22 cellular contexts compared by ENCODE assay signal in the genomic region with DNA sequence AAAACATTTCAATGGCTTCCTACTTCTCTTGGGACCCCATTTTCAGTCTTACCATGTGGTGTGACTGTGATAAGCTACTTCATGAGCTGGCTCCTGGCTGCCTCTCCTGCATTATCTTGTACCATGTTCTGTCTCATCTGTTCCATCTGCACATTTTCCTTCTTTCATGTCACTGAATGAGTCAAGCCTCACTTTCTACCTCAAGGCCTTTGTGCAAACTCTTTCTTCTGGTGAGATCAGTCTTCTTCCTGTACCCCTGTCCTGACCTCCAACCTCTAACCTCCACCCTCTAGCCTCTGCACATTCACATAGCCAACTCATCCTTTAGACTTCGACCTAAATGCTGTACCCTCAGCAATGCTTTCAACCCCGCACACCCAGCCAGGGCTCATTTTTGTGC. TPM values are rescaled to one million over a fixed set of nuclear protein-coding genes. Genes with fewer than 3 reads are reported as not detected.
DNase-seq lines count a peak whose midpoint lies in the region; ATAC-seq and TF ChIP-seq lines count a peak whose summit lies in the region.
"Had no signal": no experiment of that assay in that cellular context is flagged by ENCODE, and none has a peak within 500 bp of the region (broad histone marks: within the 10 kb centered on the region; RNA-seq: fewer than 3 reads in every experiment).

No MANE protein-coding gene starts in this region.

- H3K27ac Mint-ChIP-seq in activated T-helper 2 cell treated with anti-CD3 and anti-CD28 coated beads, Interferon-gamma antibody, Interleukin-2, Interleukin-4, amounts not matched to agents 10 μg/mL and 5 μg/mL and 100 μg/mL, durations not matched to agents 14 hours and 24 hours and 36 hours: peak overlapping the region; percentile 51
- H3K27ac Mint-ChIP-seq in endodermal cell: no peak overlapping the region
- H3K27ac Mint-ChIP-seq: CD8-positive, alpha-beta T cell; IgD-negative memory B cell had no signal

- H3K4me1 Mint-ChIP-seq in activated T-cell treated with anti-CD3 and anti-CD28 coated beads, Interleukin-2, amount 50 U/mL, for 4 hours (ENCODE audit: low read depth): no peaks in the 10 kb centered on the region
- peaks cover 3% of the 10 kb centered on the region for H3K4me1 Mint-ChIP-seq in activated T-helper 2 cell treated with anti-CD3 and anti-CD28 coated beads, Interferon-gamma antibody, Interleukin-2, Interleukin-4, amounts not matched to agents 10 μg/mL and 5 μg/mL and 100 μg/mL, durations not matched to agents 14 hours and 24 hours and 36 hours (ENCODE audit: low read depth)
- H3K4me1 Mint-ChIP-seq in endodermal cell: peaks cover 13% of the 10 kb centered on the region
- H3K4me1 Mint-ChIP-seq: IgD-negative memory B cell had no signal

- WGBS in endodermal cell (ENCODE audit: insufficient coverage in 1 of 2, insufficient read length in 1 of 2), 2 experiments: 98 to 100% methylated on average over 1 to 2 of the region's 2 CpGs

- peak; percentile 21 to 34 for ATAC-seq in activated T-cell treated with anti-CD3 and anti-CD28 coated beads, Interleukin-2, amount 50 U/mL, for 4 hours
- ATAC-seq in HG02798 (IDR thresholded peaks at IDR 0.05; ENCODE audit: poor library complexity, unreplicated experiment) (peak; percentile 20), mucosa of descending colon (no peak), GM18909 (IDR thresholded peaks at IDR 0.05; ENCODE audit: poor library complexity, unreplicated experiment) (no peak)
- ATAC-seq: CD8-positive, alpha-beta T cell had no signal

- H3K9ac ChIP-seq in endodermal cell (ENCODE audit: extremely low read depth, low read length, poor library complexity, severe bottlenecking): no peak overlapping the region

- H3K36me3 Mint-ChIP-seq in activated T-cell treated with anti-CD3 and anti-CD28 coated beads, Interleukin-2, amount 50 U/mL, for 4 hours (ENCODE audit: insufficient read depth): no peaks in the 10 kb centered on the region
- H3K36me3 Mint-ChIP-seq in activated T-helper 2 cell treated with anti-CD3 and anti-CD28 coated beads, Interferon-gamma antibody, Interleukin-2, Interleukin-4, amounts not matched to agents 10 μg/mL and 5 μg/mL and 100 μg/mL, durations not matched to agents 14 hours and 24 hours and 36 hours (ENCODE audit: low read depth): no peaks in the 10 kb centered on the region
- no peaks in the 10 kb centered on the region for H3K36me3 Mint-ChIP-seq in endodermal cell (ENCODE audit: low read depth)
- H3K36me3 Mint-ChIP-seq: CD8-positive, alpha-beta T cell; IgD-negative memory B cell had no signal

- intact Hi-C loops in activated T-helper 2 cell treated with anti-CD3 and anti-CD28 coated beads, Interferon-gamma antibody, Interleukin-2, Interleukin-4, amounts not matched to agents 10 μg/mL and 5 μg/mL and 100 μg/mL, durations not matched to agents 14 hours and 24 hours and 36 hours (cut with micrococcal nuclease): no loop called here
- intact Hi-C loops in mucosa of descending colon (cut with DNase I, micrococcal nuclease): no loop called here

- H3K4me1 ChIP-seq in endodermal cell (ENCODE audit: control insufficient read depth, insufficient read depth, low read length): peaks cover 10% of the 10 kb centered on the region
- peaks cover 8% of the 10 kb centered on the region for H3K4me1 ChIP-seq in mucosa of descending colon (ENCODE audit: low read depth)
- H3K4me1 ChIP-seq: Caco-2 had no signal

- H3K9me3 ChIP-seq in endodermal cell (ENCODE audit: control insufficient read depth, low read length) (no peaks in the 10 kb centered on the region), mucosa of descending colon (no peaks in the 10 kb centered on the region)
- H3K9me3 ChIP-seq: Caco-2 had no signal

- no peak overlapping the region for H3K27ac ChIP-seq in endodermal cell (ENCODE audit: low read depth, low read length)
- H3K27ac ChIP-seq: HL-60 had no signal

- no peaks in the 10 kb centered on the region for H3K9me3 Mint-ChIP-seq in activated T-cell treated with anti-CD3 and anti-CD28 coated beads, Interleukin-2, amount 50 U/mL, for 4 hours
- no peaks in the 10 kb centered on the region for H3K9me3 Mint-ChIP-seq in activated T-helper 2 cell treated with anti-CD3 and anti-CD28 coated beads, Interferon-gamma antibody, Interleukin-2, Interleukin-4, amounts not matched to agents 10 μg/mL and 5 μg/mL and 100 μg/mL, durations not matched to agents 14 hours and 24 hours and 36 hours
- no peaks in the 10 kb centered on the region for H3K9me3 Mint-ChIP-seq in endodermal cell
- H3K9me3 Mint-ChIP-seq: CD8-positive, alpha-beta T cell had no signal

- TF ChIP-seq CTCF in endodermal cell (conservative IDR thresholded peaks at IDR 0.05) (no peak), mucosa of descending colon (IDR thresholded peaks at IDR 0.05) (no peak)

- peaks cover 10% of the 10 kb centered on the region for H3K27me3 Mint-ChIP-seq in activated T-cell treated with anti-CD3 and anti-CD28 coated beads, Interleukin-2, amount 50 U/mL, for 4 hours (ENCODE audit: low read depth)
- H3K27me3 Mint-ChIP-seq in activated T-helper 2 cell treated with anti-CD3 and anti-CD28 coated beads, Interferon-gamma antibody, Interleukin-2, Interleukin-4, amounts not matched to agents 10 μg/mL and 5 μg/mL and 100 μg/mL, durations not matched to agents 14 hours and 24 hours and 36 hours (ENCODE audit: low read depth): no peaks in the 10 kb centered on the region
- H3K27me3 Mint-ChIP-seq in endodermal cell (ENCODE audit: insufficient read depth): peaks cover 1% of the 10 kb centered on the region
- H3K27me3 Mint-ChIP-seq: IgD-negative memory B cell had no signal

- no peak for DNase-seq in activated T-cell treated with anti-CD3 and anti-CD28 coated beads, Interleukin-2, amount 50 U/mL, for 4 hours
- no peak for DNase-seq in activated T-cell treated with anti-CD3 and anti-CD28 coated beads for 4 hours
- DNase-seq in activated T-helper 2 cell treated with anti-CD3 and anti-CD28 coated beads, Interferon-gamma antibody, Interleukin-2, Interleukin-4, amounts not matched to agents 10 μg/mL and 5 μg/mL and 100 μg/mL, durations not matched to agents 14 hours and 24 hours and 36 hours (ENCODE audit: low spot score): no peak
- peak; percentile 16 for DNase-seq in endodermal cell
- DNase-seq in NCI-H2107 treated with DMSO at 0.1 percent for 48 hours (lab: John Stamatoyannopoulos, UW; ENCODE audit: unreplicated experiment): no peak
- DNase-seq in mucosa of descending colon: no peak
- DNase-seq: C1 segment of cervical spinal cord; Caco-2; CD8-positive, alpha-beta T cell; HCEC 1CT; NCI-H1092; NCI-H1417 treated with DMSO at 0.1 percent for 48 hours; NCI-H1694 treated with DMSO at 0.1 percent for 48 hours; NCI-H2081; NCI-H2171; NCI-H524; NCI-H748 treated with DMSO at 0.1 percent for 48 hours; SIG-M5 had no signal

- H3K27me3 ChIP-seq in endodermal cell (ENCODE audit: control insufficient read depth, insufficient read depth, low read length, poor library complexity, severe bottlenecking): no peaks in the 10 kb centered on the region

- no peak overlapping the region for H3K4me3 Mint-ChIP-seq in activated T-cell treated with anti-CD3 and anti-CD28 coated beads, Interleukin-2, amount 50 U/mL, for 4 hours
- H3K4me3 Mint-ChIP-seq in activated T-helper 2 cell treated with anti-CD3 and anti-CD28 coated beads, Interferon-gamma antibody, Interleukin-2, Interleukin-4, amounts not matched to agents 10 μg/mL and 5 μg/mL and 100 μg/mL, durations not matched to agents 14 hours and 24 hours and 36 hours (ENCODE audit: low read depth): no peak overlapping the region
- no peak overlapping the region for H3K4me3 Mint-ChIP-seq in endodermal cell
- H3K4me3 Mint-ChIP-seq: CD8-positive, alpha-beta T cell; IgD-negative memory B cell had no signal

- H3K36me3 ChIP-seq in endodermal cell (ENCODE audit: control insufficient read depth, insufficient read depth, low read length): no peaks in the 10 kb centered on the region
- H3K36me3 ChIP-seq in mucosa of descending colon (ENCODE audit: low read depth): no peaks in the 10 kb centered on the region

- H3K4me3 ChIP-seq in endodermal cell (ENCODE audit: low read length) (no peak overlapping the region), mucosa of descending colon (no peak overlapping the region)

RNA-seq across cellular contexts. Expression of a gene that starts 9.6 kb away (rescaled TPM):
- total RNA-seq in activated T-cell treated with anti-CD3 and anti-CD28 coated beads, Interleukin-2, amount 50 U/mL, for 4 hours: 1 to 10 TPM in 1 of 3 donors, under 1 TPM in 2; 0.46 to 1.5 (median 0.90) TPM
- 1.2 and 1.4 TPM in 2 replicates for total RNA-seq in activated T-helper 2 cell treated with anti-CD3 and anti-CD28 coated beads, Interferon-gamma antibody, Interleukin-2, Interleukin-4, amounts not matched to agents 10 μg/mL and 5 μg/mL and 100 μg/mL, durations not matched to agents 14 hours and 24 hours and 36 hours
- total RNA-seq in endodermal cell (1 to 10 TPM; 2.3 to 4.2 TPM), mucosa of descending colon (1 to 10 TPM; 1.3 to 3.7 (median 2.2) TPM)
- 2.5 TPM for polyA plus RNA-seq in endodermal cell (2013, experiment 1 of 2)
- 2.2 TPM for polyA plus RNA-seq in endodermal cell (2013, experiment 2 of 2)
- total RNA-seq: Caco-2; CD8-positive, alpha-beta T cell had no signal

Comparison
In these comparisons a context has a peak if more than half of its experiments do, and no peak if none do; other contexts are left out.
1. ATAC-seq: peak in activated T-cell treated with anti-CD3 and anti-CD28 coated beads, Interleukin-2, amount 50 U/mL, for 4 hours (2 of 2) and HG02798 (single experiment); none in mucosa of descending colon (single experiment) and GM18909 (single experiment).